1 cellular context compared by ENCODE assay signal in genomic region chr15:64814965-64815364, GRCh38.
A peak's percentile ranks its signal among the peaks of the same experiment; 100 is the strongest.
TF ChIP-seq lines count a peak whose summit lies in the region.

No MANE protein-coding gene starts in this region.

TF ChIP-seq in H1, 55 proteins besides CTCF, POLR2A, EP300 and RAD21:
- peak; percentile 77 for TF ChIP-seq CEBPB (IDR thresholded peaks at IDR 0.05; ENCODE audit: low read depth, low read length)
